ENCODE assay signal across 10 cellular contexts in genomic region chr2:29117636-29118303, GRCh38. TPM values are rescaled to one million over a fixed set of nuclear protein-coding genes. Genes with fewer than 3 reads are reported as not detected.
DNase-seq lines count a peak whose midpoint lies in the region; ATAC-seq and TF ChIP-seq lines count a peak whose summit lies in the region.
"Had no signal": no experiment of that assay in that cellular context is flagged by ENCODE, and none has a peak within 500 bp of the region (broad histone marks: within the 10 kb centered on the region; RNA-seq: fewer than 3 reads in every experiment).

No MANE protein-coding gene starts in this region.

- H3K4me3 ChIP-seq in MM.1S (ENCODE audit: low read length) = no peak overlapping the region

- peaks cover 6% of the 10 kb centered on the region for H3K27me3 Mint-ChIP-seq in activated CD4-positive, alpha-beta memory T cell treated with anti-CD3 and anti-CD28 coated beads, Interleukin-2, amount 10 ng/mL, durations not matched to agents 7 days and 5 days
- no peaks in the 10 kb centered on the region for H3K27me3 Mint-ChIP-seq in activated CD4-positive, alpha-beta memory T cell treated with anti-CD3 and anti-CD28 coated beads for 36 hours
- peaks cover 22% of the 10 kb centered on the region for H3K27me3 Mint-ChIP-seq in stimulated activated naive CD8-positive, alpha-beta T cell treated with anti-CD3 and anti-CD28 coated beads, Interleukin-15, amount 100 ng/mL, for 72 hours

- no peaks in the 10 kb centered on the region for H3K9me2 ChIP-seq in MM.1S (replicated peaks; ENCODE audit: insufficient read depth, low read length)

- ATAC-seq in foreskin keratinocyte = peak; percentile 54
- ATAC-seq in stimulated activated naive CD8-positive, alpha-beta T cell treated with anti-CD3 and anti-CD28 coated beads, Interleukin-15, amount 100 ng/mL, for 72 hours = no peak

- DNase-seq in activated CD4-positive, alpha-beta memory T cell treated with anti-CD3 and anti-CD28 coated beads, Interleukin-2, amount 10 ng/mL, durations not matched to agents 7 days and 5 days = no peak
- no peak for DNase-seq in activated CD4-positive, alpha-beta memory T cell treated with anti-CD3 and anti-CD28 coated beads for 36 hours
- peak; percentile 95 for DNase-seq in SW480 (ENCODE audit: low spot score)
- peak; percentile 81 to 92 for DNase-seq in foreskin keratinocyte
- DNase-seq in stimulated activated naive CD8-positive, alpha-beta T cell treated with anti-CD3 and anti-CD28 coated beads, Interleukin-15, amount 100 ng/mL, for 72 hours = no peak
- no peak for DNase-seq in SK-N-DZ (ENCODE audit: low spot score)
- no peak for DNase-seq in MM.1S
- no peak for DNase-seq in NOMO-1 (lab: John Stamatoyannopoulos, UW; ENCODE audit: unreplicated experiment in 2 of 2)
- DNase-seq: BE2C had no signal

- no peaks in the 10 kb centered on the region for H3K36me3 ChIP-seq in MM.1S (replicated peaks; ENCODE audit: insufficient read depth, low read length)
- H3K36me3 ChIP-seq: BE2C had no signal

- POLR2A ChIA-PET in activated CD4-positive, alpha-beta memory T cell treated with anti-CD3 and anti-CD28 coated beads, Interleukin-2, amount 10 ng/mL, durations not matched to agents 7 days and 5 days (lab: Charles Lee) = interaction anchor here (0.6 to 6.3 kb wide), 6 partner anchors 11 to 293 kb away, joined by 3 to 67 read pairs (median 36); partner anchors contain the start of gene TRMT61B
- POLR2A ChIA-PET in activated CD4-positive, alpha-beta memory T cell treated with anti-CD3 and anti-CD28 coated beads for 36 hours (lab: Charles Lee) = interaction anchor here (7.5 kb wide), 1 partner anchor 12 kb away, joined by 49 read pairs; no protein-coding TSS in a partner anchor

- intact Hi-C loops in activated CD4-positive, alpha-beta memory T cell treated with anti-CD3 and anti-CD28 coated beads for 36 hours (cut with micrococcal nuclease) = loop anchor here (5.0 to 10.0 kb wide), 3 partner anchors 495 to 1307 kb away; partner anchors contain the start of gene YPEL5

- H3K27me3 ChIP-seq in foreskin keratinocyte (no peaks in the 10 kb centered on the region), MM.1S (replicated peaks; ENCODE audit: insufficient read depth, low read length) (no peaks in the 10 kb centered on the region)
- H3K27me3 ChIP-seq: BE2C had no signal

- H3K9me3 Mint-ChIP-seq in activated CD4-positive, alpha-beta memory T cell treated with anti-CD3 and anti-CD28 coated beads, Interleukin-2, amount 10 ng/mL, durations not matched to agents 7 days and 5 days = no peaks in the 10 kb centered on the region
- H3K9me3 Mint-ChIP-seq in activated CD4-positive, alpha-beta memory T cell treated with anti-CD3 and anti-CD28 coated beads for 36 hours = no peaks in the 10 kb centered on the region
- H3K9me3 Mint-ChIP-seq in stimulated activated naive CD8-positive, alpha-beta T cell treated with anti-CD3 and anti-CD28 coated beads, Interleukin-15, amount 100 ng/mL, for 72 hours = no peaks in the 10 kb centered on the region

- CTCF ChIA-PET in activated CD4-positive, alpha-beta memory T cell treated with anti-CD3 and anti-CD28 coated beads, Interleukin-2, amount 10 ng/mL, durations not matched to agents 7 days and 5 days (lab: Charles Lee) = interaction anchor here (0.8 to 2.7 kb wide), 4 partner anchors 12 to 297 kb away, joined by 3 to 15 read pairs (median 10); no protein-coding TSS in a partner anchor
- CTCF ChIA-PET in activated CD4-positive, alpha-beta memory T cell treated with anti-CD3 and anti-CD28 coated beads for 36 hours (lab: Charles Lee) = interaction anchor here (1.2 to 2.1 kb wide), 3 partner anchors 12 to 107 kb away, joined by 4 to 14 read pairs (median 5); no protein-coding TSS in a partner anchor

- peaks cover 56% of the 10 kb centered on the region for H3K4me1 Mint-ChIP-seq in activated CD4-positive, alpha-beta memory T cell treated with anti-CD3 and anti-CD28 coated beads, Interleukin-2, amount 10 ng/mL, durations not matched to agents 7 days and 5 days
- H3K4me1 Mint-ChIP-seq in activated CD4-positive, alpha-beta memory T cell treated with anti-CD3 and anti-CD28 coated beads for 36 hours (ENCODE audit: low read depth) = peaks cover 58% of the 10 kb centered on the region
- peaks cover 53% of the 10 kb centered on the region for H3K4me1 Mint-ChIP-seq in stimulated activated naive CD8-positive, alpha-beta T cell treated with anti-CD3 and anti-CD28 coated beads, Interleukin-15, amount 100 ng/mL, for 72 hours

- H3K27ac ChIP-seq in foreskin keratinocyte = peak overlapping the region; percentile 76
- no peak overlapping the region for H3K27ac ChIP-seq in MM.1S (ENCODE audit: low read length)

- peaks cover 39% of the 10 kb centered on the region for H3K36me3 Mint-ChIP-seq in activated CD4-positive, alpha-beta memory T cell treated with anti-CD3 and anti-CD28 coated beads, Interleukin-2, amount 10 ng/mL, durations not matched to agents 7 days and 5 days (ENCODE audit: low read depth)
- H3K36me3 Mint-ChIP-seq in activated CD4-positive, alpha-beta memory T cell treated with anti-CD3 and anti-CD28 coated beads for 36 hours = peaks cover 5% of the 10 kb centered on the region

- H4K20me1 ChIP-seq in MM.1S (ENCODE audit: insufficient read depth, low read length) = no peaks in the 10 kb centered on the region

- H3K27ac Mint-ChIP-seq in activated CD4-positive, alpha-beta memory T cell treated with anti-CD3 and anti-CD28 coated beads, Interleukin-2, amount 10 ng/mL, durations not matched to agents 7 days and 5 days = peak overlapping the region; percentile 97
- no peak overlapping the region for H3K27ac Mint-ChIP-seq in activated CD4-positive, alpha-beta memory T cell treated with anti-CD3 and anti-CD28 coated beads for 36 hours
- H3K27ac Mint-ChIP-seq in stimulated activated naive CD8-positive, alpha-beta T cell treated with anti-CD3 and anti-CD28 coated beads, Interleukin-15, amount 100 ng/mL, for 72 hours = no peak overlapping the region

- peak overlapping the region; percentile 84 for H3K4me3 Mint-ChIP-seq in activated CD4-positive, alpha-beta memory T cell treated with anti-CD3 and anti-CD28 coated beads, Interleukin-2, amount 10 ng/mL, durations not matched to agents 7 days and 5 days
- no peak overlapping the region for H3K4me3 Mint-ChIP-seq in activated CD4-positive, alpha-beta memory T cell treated with anti-CD3 and anti-CD28 coated beads for 36 hours
- H3K4me3 Mint-ChIP-seq in stimulated activated naive CD8-positive, alpha-beta T cell treated with anti-CD3 and anti-CD28 coated beads, Interleukin-15, amount 100 ng/mL, for 72 hours = peak overlapping the region; percentile 85 to 93

- H3F3A ChIP-seq in MM.1S (ENCODE audit: insufficient read depth, low read length) = peaks cover 8% of the 10 kb centered on the region; the same call in 1 of the 2 replicates

- H3K4me1 ChIP-seq in foreskin keratinocyte (peaks cover 50% of the 10 kb centered on the region), MM.1S (ENCODE audit: low read length) (peaks cover 11% of the 10 kb centered on the region)

- H2AFZ ChIP-seq in MM.1S (ENCODE audit: low read length) = no peak overlapping the region

- no peaks in the 10 kb centered on the region for H3K79me2 ChIP-seq in MM.1S (ENCODE audit: low read length)

- no peak overlapping the region for H3K9ac ChIP-seq in MM.1S (ENCODE audit: low read length)

- no peaks in the 10 kb centered on the region for H3K9me3 ChIP-seq in MM.1S (replicated peaks; ENCODE audit: insufficient read depth, low read length)
- H3K9me3 ChIP-seq: BE2C had no signal

- no peak overlapping the region for H3K4me2 ChIP-seq in MM.1S (ENCODE audit: low read depth, low read length)

- no peak for TF ChIP-seq CTCF in foreskin keratinocyte (conservative IDR thresholded peaks at IDR 0.05)
- TF ChIP-seq CTCF in MM.1S (IDR thresholded peaks at IDR 0.05; ENCODE audit: low read length) = no peak

RNA-seq across cellular contexts. Expression of gene CLIP4, which starts 2.6 kb away (rescaled TPM):
- total RNA-seq in activated CD4-positive, alpha-beta memory T cell treated with anti-CD3 and anti-CD28 coated beads, Interleukin-2, amount 10 ng/mL, durations not matched to agents 7 days and 5 days = 10 to 100 TPM; 31.7 to 33.7 TPM
- total RNA-seq in activated CD4-positive, alpha-beta memory T cell treated with anti-CD3 and anti-CD28 coated beads for 36 hours = 10 to 100 TPM; 26.5 to 27.9 TPM
- 28.2 and 36.5 TPM in 2 replicates for total RNA-seq in foreskin keratinocyte
- polyA plus RNA-seq in foreskin keratinocyte = 9.5 and 9.6 TPM in 2 replicates
- polyA plus RNA-seq in SK-N-DZ (2014; cell fraction: cytosol; rRNA removed) = 5.6 and 6.4 TPM in 2 replicates
- polyA plus RNA-seq in SK-N-DZ (2014; cell fraction: nucleus; rRNA removed) = 14.9 and 24.1 TPM in 2 replicates
- total RNA-seq: OCI-LY7 had no signal

RNA-seq across cellular contexts. Expression of gene PCARE, which starts 43.4 kb away (rescaled TPM):
- not detected for total RNA-seq in activated CD4-positive, alpha-beta memory T cell treated with anti-CD3 and anti-CD28 coated beads, Interleukin-2, amount 10 ng/mL, durations not matched to agents 7 days and 5 days
- total RNA-seq in activated CD4-positive, alpha-beta memory T cell treated with anti-CD3 and anti-CD28 coated beads for 36 hours = not detected
- not detected in 2 replicates for total RNA-seq in foreskin keratinocyte
- polyA plus RNA-seq in foreskin keratinocyte = not detected in 2 replicates
- polyA plus RNA-seq in SK-N-DZ (2014; cell fraction: cytosol; rRNA removed) = not detected in 2 replicates
- polyA plus RNA-seq in SK-N-DZ (2014; cell fraction: nucleus; rRNA removed) = not detected in 2 replicates
- total RNA-seq: OCI-LY7 had no signal

Comparison
In these comparisons a context has a peak if more than half of its experiments do, and no peak if none do; other contexts are left out.
1. DNase-seq: peak in SW480 (single experiment) and foreskin keratinocyte (2 of 2); none in activated CD4-positive, alpha-beta memory T cell treated with anti-CD3 and anti-CD28 coated beads, Interleukin-2, amount 10 ng/mL, durations not matched to agents 7 days and 5 days (single experiment), activated CD4-positive, alpha-beta memory T cell treated with anti-CD3 and anti-CD28 coated beads for 36 hours (single experiment), stimulated activated naive CD8-positive, alpha-beta T cell treated with anti-CD3 and anti-CD28 coated beads, Interleukin-15, amount 100 ng/mL, for 72 hours (0 of 2), SK-N-DZ (single experiment), MM.1S (single experiment) and NOMO-1 (0 of 2).